ENCODE assay signal across 13 cellular contexts in the genomic region with DNA sequence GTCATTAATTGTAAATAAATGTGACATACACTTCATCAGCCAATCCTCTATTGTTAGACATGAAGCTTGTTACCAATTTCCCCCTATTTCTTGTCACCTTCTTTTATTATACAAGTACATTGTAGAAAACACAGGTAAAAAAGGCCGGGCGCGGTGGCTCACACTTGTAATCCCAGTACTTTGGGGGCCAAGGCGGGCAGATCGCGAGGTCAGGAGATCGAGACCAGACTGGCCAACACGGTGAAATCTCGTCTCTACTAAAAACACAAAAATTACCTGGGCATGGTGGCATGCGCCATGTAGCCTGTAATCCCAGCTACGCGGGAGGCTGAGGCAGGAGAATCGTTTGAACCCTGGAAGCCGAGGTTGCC. TPM values are rescaled to one million over a fixed set of nuclear protein-coding genes. Genes with fewer than 3 reads are reported as not detected.
DNase-seq lines count a peak whose midpoint lies in the region; ATAC-seq lines count a peak whose summit lies in the region.
"Had no signal": no experiment of that assay in that cellular context is flagged by ENCODE, and none has a peak within 500 bp of the region (broad histone marks: within the 10 kb centered on the region; RNA-seq: fewer than 3 reads in every experiment).

No MANE protein-coding gene starts in this region.

- POLR2A ChIA-PET in activated naive CD8-positive, alpha-beta T cell treated with anti-CD3 and anti-CD28 coated beads, Interleukin-2, amount 10 ng/mL, durations not matched to agents 7 days and 5 days (lab: Charles Lee) = interaction anchor here (0.7 kb wide), 1 partner anchor 112 kb away, joined by 3 read pairs; no protein-coding TSS in a partner anchor

- no peaks in the 10 kb centered on the region for H3K9me2 ChIP-seq in GM23248 (ENCODE audit: insufficient read depth)

- no peak overlapping the region for H3K4ac ChIP-seq in neuronal stem cell (ENCODE audit: low read length)

- H3K18ac ChIP-seq in neuronal stem cell (ENCODE audit: low read length) = no peak overlapping the region

- no peak overlapping the region for H4K8ac ChIP-seq in neuronal stem cell (ENCODE audit: low read depth, low read length)

- peaks cover 12% of the 10 kb centered on the region for H3K4me1 ChIP-seq in CD4-positive, CD25-positive, alpha-beta regulatory T cell (ENCODE audit: control insufficient read depth, insufficient read depth, low read length, poor library complexity, severe bottlenecking)
- H3K4me1 ChIP-seq in GM23248 (ENCODE audit: insufficient read depth) (no peaks in the 10 kb centered on the region), neuronal stem cell (ENCODE audit: control insufficient read depth in 2 of 2, insufficient read depth in 1 of 2, low read depth in 1 of 2, low read length in 2 of 2) (no peaks in the 10 kb centered on the region)

- no peak overlapping the region for H2BK15ac ChIP-seq in neuronal stem cell (ENCODE audit: low read length)

- H3K79me2 ChIP-seq in GM23248 (ENCODE audit: insufficient read depth) = no peaks in the 10 kb centered on the region

- peaks cover 0 to 3% (median 0%) of the 10 kb centered on the region in 7 donors for H3K9me3 Mint-ChIP-seq in CD4-positive, CD25-positive, alpha-beta regulatory T cell
- peaks cover 9% of the 10 kb centered on the region for H3K9me3 Mint-ChIP-seq in activated naive CD8-positive, alpha-beta T cell treated with anti-CD3 and anti-CD28 coated beads, Interleukin-2, amount 10 ng/mL, durations not matched to agents 7 days and 5 days

- no peaks in the 10 kb centered on the region for H3K27me3 ChIP-seq in CD4-positive, CD25-positive, alpha-beta regulatory T cell (ENCODE audit: control insufficient read depth, insufficient read depth, low read length)
- no peaks in the 10 kb centered on the region for H3K27me3 ChIP-seq in GM23248 (replicated peaks; ENCODE audit: insufficient read depth)
- peaks cover 0 to 11% (median 3%) of the 10 kb centered on the region in 3 experiments for H3K27me3 ChIP-seq in neuronal stem cell (ENCODE audit: control insufficient read depth in 3 of 3, insufficient read depth in 3 of 3, low read depth in 1 of 3, low read length in 3 of 3)
- H3K27me3 ChIP-seq: adrenal gland, MG63, testis had no signal

- no peak overlapping the region for H2BK5ac ChIP-seq in neuronal stem cell (ENCODE audit: low read length)

- no peak overlapping the region for H3K4me3 ChIP-seq in CD4-positive, CD25-positive, alpha-beta regulatory T cell (ENCODE audit: low read depth, low read length)
- H3K4me3 ChIP-seq in GM23248 (0 out of 2 replicates have a peak overlapping the region, but pooled peaks have one; percentile 57), neuronal stem cell (ENCODE audit: low read length in 2 of 2) (no peak overlapping the region)

- H2BK120ac ChIP-seq in neuronal stem cell (ENCODE audit: low read depth, low read length) = no peak overlapping the region

- H2AFZ ChIP-seq in GM23248 (peak overlapping the region; percentile 77), neuronal stem cell (ENCODE audit: low read length) (peak overlapping the region; percentile 57)

- H3K79me1 ChIP-seq in neuronal stem cell (ENCODE audit: low read depth, low read length) = no peaks in the 10 kb centered on the region

- no peak overlapping the region for H3K27ac ChIP-seq in CD4-positive, CD25-positive, alpha-beta regulatory T cell (ENCODE audit: insufficient read depth, low read length, poor library complexity, severe bottlenecking)
- H3K27ac ChIP-seq in GM23248 = no peak overlapping the region
- no peak overlapping the region for H3K27ac ChIP-seq in neuronal stem cell (replicated peaks; ENCODE audit: low read length)

- H4K91ac ChIP-seq in neuronal stem cell (ENCODE audit: low read depth, low read length, poor library complexity) = no peak overlapping the region

- no peaks in the 10 kb centered on the region for H3F3A ChIP-seq in GM23248 (ENCODE audit: insufficient read depth)

- no peaks in the 10 kb centered on the region for H3K36me3 ChIP-seq in CD4-positive, CD25-positive, alpha-beta regulatory T cell (ENCODE audit: control insufficient read depth, insufficient read depth, low read length)
- no peaks in the 10 kb centered on the region for H3K36me3 ChIP-seq in GM23248 (ENCODE audit: low read depth)
- no peaks in the 10 kb centered on the region for H3K36me3 ChIP-seq in neuronal stem cell (replicated peaks in 1 of 2; ENCODE audit: control insufficient read depth in 2 of 2, insufficient read depth in 2 of 2, low read length in 2 of 2)
- H3K36me3 ChIP-seq: adrenal gland, lower lobe of right lung had no signal

- no peaks in the 10 kb centered on the region for H3K36me3 Mint-ChIP-seq in CD4-positive, CD25-positive, alpha-beta regulatory T cell
- H3K36me3 Mint-ChIP-seq in activated naive CD8-positive, alpha-beta T cell treated with anti-CD3 and anti-CD28 coated beads, Interleukin-2, amount 10 ng/mL, durations not matched to agents 7 days and 5 days = peaks cover 2% of the 10 kb centered on the region
- H3K36me3 Mint-ChIP-seq: CD14-positive monocyte had no signal

- no peak overlapping the region for H3K23ac ChIP-seq in neuronal stem cell (ENCODE audit: low read depth, low read length, poor library complexity)

- ATAC-seq in CD4-positive, CD25-positive, alpha-beta regulatory T cell (ENCODE audit: low read depth in 2 of 2) = no peak
- no peak for ATAC-seq in activated naive CD8-positive, alpha-beta T cell treated with anti-CD3 and anti-CD28 coated beads, Interleukin-2, amount 10 ng/mL, durations not matched to agents 7 days and 5 days (ENCODE audit: low read depth)
- ATAC-seq in GM21717 (IDR thresholded peaks at IDR 0.05; ENCODE audit: unreplicated experiment) = no peak

- in situ Hi-C loops in GM23248 (cut with MboI) = no loop called here

- H2AK5ac ChIP-seq in neuronal stem cell (ENCODE audit: low read depth, low read length) = no peak overlapping the region

- no peaks in the 10 kb centered on the region for H4K20me1 ChIP-seq in GM23248 (ENCODE audit: insufficient read depth)

- no peak overlapping the region for H3K27ac Mint-ChIP-seq in CD4-positive, CD25-positive, alpha-beta regulatory T cell
- no peak overlapping the region for H3K27ac Mint-ChIP-seq in activated naive CD8-positive, alpha-beta T cell treated with anti-CD3 and anti-CD28 coated beads, Interleukin-2, amount 10 ng/mL, durations not matched to agents 7 days and 5 days

- no peak for DNase-seq in CD4-positive, CD25-positive, alpha-beta regulatory T cell
- DNase-seq in GM23248 (no peak), neuronal stem cell (ENCODE audit: low spot score) (no peak), kidney tubule cell (ENCODE audit: low spot score) (no peak), kidney glomerular epithelial cell (lab: John Stamatoyannopoulos, UW) (no peak)
- DNase-seq in activated naive CD8-positive, alpha-beta T cell treated with anti-CD3 and anti-CD28 coated beads, Interleukin-2, amount 10 ng/mL, durations not matched to agents 7 days and 5 days = no peak
- DNase-seq: NCI-H2029 treated with DMSO at 0.1 percent for 48 hours had no signal

- H3K9ac ChIP-seq in GM23248 = no peak overlapping the region
- H3K9ac ChIP-seq in neuronal stem cell (ENCODE audit: low read depth, low read length, poor library complexity) = no peak overlapping the region

- H3K4me2 ChIP-seq in GM23248 (ENCODE audit: unreplicated experiment) = peak overlapping the region; percentile 43
- H3K4me2 ChIP-seq in neuronal stem cell (ENCODE audit: insufficient read depth, low read length, poor library complexity, severe bottlenecking) = no peak overlapping the region

- no peaks in the 10 kb centered on the region for H3K27me3 Mint-ChIP-seq in CD4-positive, CD25-positive, alpha-beta regulatory T cell
- no peaks in the 10 kb centered on the region for H3K27me3 Mint-ChIP-seq in activated naive CD8-positive, alpha-beta T cell treated with anti-CD3 and anti-CD28 coated beads, Interleukin-2, amount 10 ng/mL, durations not matched to agents 7 days and 5 days

- 88 to 93% methylated on average over 14 of the region's 14 CpGs for WGBS in GM23248 (ENCODE audit: low coverage in 1 of 2, low lambda C conversion rate in 2 of 2, missing lambda C conversion rate in 2 of 2), 2 experiments
- WGBS in neuronal stem cell (ENCODE audit: extremely low coverage in 2 of 2, insufficient read length in 2 of 2, insufficient replicate concordance in 1 of 2), 2 donors = no CpG with 5 or more reads among the region's 14 CpGs

- H2BK12ac ChIP-seq in neuronal stem cell (ENCODE audit: low read length) = no peak overlapping the region

- H3K14ac ChIP-seq in neuronal stem cell (ENCODE audit: low read length) = no peak overlapping the region

- peak overlapping the region; percentile 42 to 67 (median 66) for H3K4me3 Mint-ChIP-seq in CD4-positive, CD25-positive, alpha-beta regulatory T cell
- peak overlapping the region; percentile 53 for H3K4me3 Mint-ChIP-seq in activated naive CD8-positive, alpha-beta T cell treated with anti-CD3 and anti-CD28 coated beads, Interleukin-2, amount 10 ng/mL, durations not matched to agents 7 days and 5 days

- H3K4me1 Mint-ChIP-seq in CD4-positive, CD25-positive, alpha-beta regulatory T cell = peaks cover 11 to 37% (median 24%) of the 10 kb centered on the region in 4 donors
- peaks cover 13% of the 10 kb centered on the region for H3K4me1 Mint-ChIP-seq in activated naive CD8-positive, alpha-beta T cell treated with anti-CD3 and anti-CD28 coated beads, Interleukin-2, amount 10 ng/mL, durations not matched to agents 7 days and 5 days

- H3K9me3 ChIP-seq in CD4-positive, CD25-positive, alpha-beta regulatory T cell (ENCODE audit: control insufficient read depth in 2 of 2, low read length in 2 of 2) = no peaks in the 10 kb centered on the region
- H3K9me3 ChIP-seq in GM23248 (ENCODE audit: low read depth) (no peaks in the 10 kb centered on the region), neuronal stem cell (replicated peaks in 1 of 2; ENCODE audit: control insufficient read depth in 2 of 2, insufficient read depth in 1 of 2, low read depth in 1 of 2, low read length in 2 of 2) (no peaks in the 10 kb centered on the region)
- H3K9me3 ChIP-seq: adrenal gland, lower lobe of right lung, testis had no signal

RNA-seq across cellular contexts. Expression of a gene that starts 42.7 kb away (rescaled TPM):
- total RNA-seq in CD4-positive, CD25-positive, alpha-beta regulatory T cell = 44.3 TPM
- 100 to 1,000 TPM in 3 of 4 donors, 10 to 100 TPM in 1; 75.2 to 137 (median 120) TPM for polyA plus RNA-seq in CD4-positive, CD25-positive, alpha-beta regulatory T cell
- total RNA-seq in GM23248 (2014; rRNA removed; shearing (Covaris generic)) = 61.5 and 88.7 TPM in 2 replicates
- 121 and 129 TPM in 2 replicates for polyA plus RNA-seq in GM23248 (2016; fragmentation: Nextera tagmentation; extraction: Ambion mirVana)
- 10 to 100 TPM; 49.0 to 49.8 TPM for total RNA-seq in activated naive CD8-positive, alpha-beta T cell treated with anti-CD3 and anti-CD28 coated beads, Interleukin-2, amount 10 ng/mL, durations not matched to agents 7 days and 5 days
- 35.5 TPM for polyA plus RNA-seq in neuronal stem cell (2013, experiment 1 of 2)
- polyA plus RNA-seq in neuronal stem cell (2013, experiment 2 of 2) = 36.1 TPM
